Comparison of ENCODE assay signal across 34 cellular contexts in the genomic region with DNA sequence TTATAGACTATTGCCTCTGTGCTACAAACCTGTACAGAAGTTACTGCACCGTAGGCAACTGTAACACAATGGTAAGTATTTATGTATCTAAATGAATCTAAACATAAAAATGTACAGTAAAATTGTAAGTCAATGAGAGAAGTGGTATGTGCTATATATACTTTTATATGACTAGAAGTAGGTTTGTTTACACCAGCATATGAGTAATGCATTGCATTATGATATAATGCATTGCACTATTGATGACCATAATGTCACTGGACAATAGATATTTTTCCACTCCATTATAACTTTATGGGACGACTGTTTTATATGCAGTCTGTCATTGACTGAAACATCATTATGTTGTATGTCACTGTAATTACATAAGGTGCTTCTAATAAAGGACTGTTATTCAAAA.
"Had no signal": no experiment of that assay in that cellular context is flagged by ENCODE, and none has a peak within 500 bp of the region (broad histone marks: within the 10 kb centered on the region; RNA-seq: fewer than 3 reads in every experiment).

No MANE protein-coding gene starts in this region.

- ATAC-seq: activated naive CD4-positive, alpha-beta T cell treated with anti-CD3 and anti-CD28 coated beads, Interleukin-2, amount 50 U/mL, for 72 hours; activated naive CD8-positive, alpha-beta T cell treated with anti-CD3 and anti-CD28 coated beads, Interleukin-2, amount 50 U/mL, for 24 hours; activated T-cell treated with anti-CD3 and anti-CD28 coated beads, Interleukin-2, amount 50 U/mL, for 4 hours had no signal

- H3K27ac ChIP-seq: cardiac muscle cell, KMS-11, RWPE1, VCaP had no signal

- H3K4me3 ChIP-seq: cardiac muscle cell had no signal

- FAIRE-seq: RCC 7860 had no signal

- H3K36me3 ChIP-seq: cardiac muscle cell had no signal

- H3K27me3 ChIP-seq: cardiac muscle cell had no signal

- H3K9ac ChIP-seq: KMS-11 had no signal

- H3K4me2 ChIP-seq: KMS-11 had no signal

- H2AFZ ChIP-seq: PC-9 had no signal

- DNase-seq: activated B cell treated with CpG ODN at 0.5 μM for 24 hours; activated CD4-positive, alpha-beta memory T cell treated with anti-CD3 and anti-CD28 coated beads for 36 hours; activated CD4-positive, alpha-beta T cell treated with anti-CD3 and anti-CD28 coated beads for 4 hours; activated CD4-positive, alpha-beta T cell treated with anti-CD3 and anti-CD28 coated beads, Interleukin-2, amount 50 U/mL, for 1 hour; activated CD4-positive, CD25-positive, alpha-beta regulatory T cell treated with anti-CD3 and anti-CD28 coated beads, Interleukin-2, amount 50 U/mL, for 72 hours; activated CD8-positive, alpha-beta memory T cell treated with anti-CD3 and anti-CD28 coated beads, Interleukin-2, amount 50 U/mL, for 4 hours; activated gamma-delta T cell treated with Interleukin-2 at 50 U/mL for 16 hours; activated naive CD4-positive, alpha-beta T cell treated with anti-CD3 and anti-CD28 coated beads for 36 hours; activated naive CD8-positive, alpha-beta T cell treated with anti-CD3 and anti-CD28 coated beads, Interleukin-2, amount 50 U/mL, for 24 hours; activated T-cell treated with anti-CD3 and anti-CD28 coated beads for 4 hours; activated T-cell treated with anti-CD3 and anti-CD28 coated beads, Interleukin-2, amount 50 U/mL, for 4 hours; anterior cingulate cortex; NCI-H1048; NCI-H1105 treated with DMSO at 0.1 percent for 48 hours; NCI-H1436; NCI-H1694; NCI-H1930; NCI-H2081 treated with DMSO at 0.1 percent for 48 hours; NCI-H226; NCI-H446 treated with DMSO at 0.1 percent for 48 hours; NCI-H524; NCI-H69; Right ventricle myocardium superior; SW 1271; T-helper 1 cell; T-helper 2 cell; T-helper 9 cell had no signal
